Comparison of ENCODE assay signal across 2 cellular contexts in genomic region chr7:3755778-3756453, GRCh38.
A peak's percentile ranks its signal among the peaks of the same experiment; 100 is the strongest.
TF ChIP-seq lines count a peak whose summit lies in the region.

No MANE protein-coding gene starts in this region.

TF ChIP-seq in endothelial cell of umbilical vein, 7 proteins besides CTCF, POLR2A, EP300 and RAD21:
- peak; percentile 32 for TF ChIP-seq MAX (IDR thresholded peaks at IDR 0.05; ENCODE audit: insufficient read depth, insufficient read length)

TF ChIP-seq in HepG2, 621 proteins besides CTCF, POLR2A, EP300 and RAD21:
- TF ChIP-seq MNT (IDR thresholded peaks at IDR 0.05): peak; percentile 99
